ENCODE assay signal across 8 cellular contexts in the genomic region with DNA sequence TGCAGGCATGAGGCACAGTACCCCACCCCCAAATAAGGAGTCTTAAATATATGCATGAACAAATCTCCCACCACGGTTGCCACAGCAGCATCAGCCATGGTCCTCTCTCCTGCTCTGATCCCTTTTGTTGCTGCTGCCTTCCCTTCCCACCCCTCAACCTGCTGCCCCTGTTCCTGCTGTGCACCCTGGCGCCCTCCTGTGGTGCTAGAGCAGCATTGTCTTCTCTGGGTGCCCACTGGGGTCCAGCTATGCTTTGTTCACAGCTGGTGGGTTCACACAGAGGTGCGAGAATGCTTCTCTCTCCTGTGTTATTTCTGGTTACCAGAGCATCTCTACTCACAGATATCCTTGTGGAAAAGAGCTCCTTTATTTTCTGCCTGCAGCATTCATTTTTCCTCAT.
A peak's percentile ranks its signal among the peaks of the same experiment; 100 is the strongest.
DNase-seq lines count a peak whose midpoint lies in the region; ATAC-seq, FAIRE-seq and TF ChIP-seq lines count a peak whose summit lies in the region.

No MANE protein-coding gene starts in this region.

- FAIRE-seq in bronchial epithelial cell (lab: Jason Lieb, UNC) = no peak

- DNase-seq in activated CD4-positive, alpha-beta T cell treated with anti-CD3 and anti-CD28 coated beads for 48 hours = peak; percentile 35
- DNase-seq in activated CD4-positive, alpha-beta T cell treated with anti-CD3 and anti-CD28 coated beads for 1 hour = no peak
- DNase-seq in Kasumi-1 (lab: John Stamatoyannopoulos, UW) (peak; percentile 14 to 33), bronchial epithelial cell (ENCODE audit: low read depth) (no peak), psoas muscle (no peak), cortex of kidney (lab: John Stamatoyannopoulos, UW) (no peak), MG63 (no peak)

- WGBS in psoas muscle, 3 donors = 37 to 39% (median 39%) methylated on average over 3 of the region's 3 CpGs

- no peaks in the 10 kb centered on the region for H3K9me3 ChIP-seq in psoas muscle
- H3K9me3 ChIP-seq in MG63 = no peaks in the 10 kb centered on the region

- no peaks in the 10 kb centered on the region for H3K27me3 ChIP-seq in bronchial epithelial cell (ENCODE audit: control insufficient read depth, insufficient read depth, low read length)
- H3K27me3 ChIP-seq in psoas muscle (ENCODE audit: insufficient read depth in 3 of 3, low read length in 2 of 3) = no peaks in the 10 kb centered on the region
- H3K27me3 ChIP-seq in MG63 = no peaks in the 10 kb centered on the region

- TF ChIP-seq CTCF in bronchial epithelial cell (IDR thresholded peaks at IDR 0.05; ENCODE audit: insufficient read depth, low read length, severe bottlenecking) (peak; percentile 52), psoas muscle (IDR thresholded peaks at IDR 0.05) (peak; percentile 17)

- H3K4me3 ChIP-seq in bronchial epithelial cell (ENCODE audit: low read depth, low read length) (no peak overlapping the region), psoas muscle (no peak overlapping the region), MG63 (no peak overlapping the region)

- ATAC-seq in psoas muscle (peak in 1 of 4 donors; percentile 51), HG03175 (IDR thresholded peaks at IDR 0.05; ENCODE audit: unreplicated experiment) (no peak)

- H3K36me3 ChIP-seq in bronchial epithelial cell (ENCODE audit: control insufficient read depth, insufficient read depth, low read length) = peaks cover 5% of the 10 kb centered on the region
- H3K36me3 ChIP-seq in psoas muscle (ENCODE audit: insufficient read depth in 1 of 2, low read depth in 1 of 2) = peaks cover 0 to 18% of the 10 kb centered on the region in 2 donors
- no peaks in the 10 kb centered on the region for H3K36me3 ChIP-seq in MG63

- intact Hi-C loops in psoas muscle (cut with DNase I) = no loop called here

- no peak overlapping the region for H3K27ac ChIP-seq in psoas muscle

- peaks cover 20% of the 10 kb centered on the region for H3K4me1 ChIP-seq in psoas muscle

Comparison
In these comparisons a context has a peak if more than half of its experiments do, and no peak if none do; other contexts are left out.
1. DNase-seq: peak in activated CD4-positive, alpha-beta T cell treated with anti-CD3 and anti-CD28 coated beads for 48 hours (single experiment) and Kasumi-1 (2 of 2); none in activated CD4-positive, alpha-beta T cell treated with anti-CD3 and anti-CD28 coated beads for 1 hour (single experiment), bronchial epithelial cell (single experiment), psoas muscle (0 of 2), cortex of kidney (single experiment) and MG63 (single experiment).